Comparison of ENCODE assay signal across 14 cellular contexts in the genomic region with DNA sequence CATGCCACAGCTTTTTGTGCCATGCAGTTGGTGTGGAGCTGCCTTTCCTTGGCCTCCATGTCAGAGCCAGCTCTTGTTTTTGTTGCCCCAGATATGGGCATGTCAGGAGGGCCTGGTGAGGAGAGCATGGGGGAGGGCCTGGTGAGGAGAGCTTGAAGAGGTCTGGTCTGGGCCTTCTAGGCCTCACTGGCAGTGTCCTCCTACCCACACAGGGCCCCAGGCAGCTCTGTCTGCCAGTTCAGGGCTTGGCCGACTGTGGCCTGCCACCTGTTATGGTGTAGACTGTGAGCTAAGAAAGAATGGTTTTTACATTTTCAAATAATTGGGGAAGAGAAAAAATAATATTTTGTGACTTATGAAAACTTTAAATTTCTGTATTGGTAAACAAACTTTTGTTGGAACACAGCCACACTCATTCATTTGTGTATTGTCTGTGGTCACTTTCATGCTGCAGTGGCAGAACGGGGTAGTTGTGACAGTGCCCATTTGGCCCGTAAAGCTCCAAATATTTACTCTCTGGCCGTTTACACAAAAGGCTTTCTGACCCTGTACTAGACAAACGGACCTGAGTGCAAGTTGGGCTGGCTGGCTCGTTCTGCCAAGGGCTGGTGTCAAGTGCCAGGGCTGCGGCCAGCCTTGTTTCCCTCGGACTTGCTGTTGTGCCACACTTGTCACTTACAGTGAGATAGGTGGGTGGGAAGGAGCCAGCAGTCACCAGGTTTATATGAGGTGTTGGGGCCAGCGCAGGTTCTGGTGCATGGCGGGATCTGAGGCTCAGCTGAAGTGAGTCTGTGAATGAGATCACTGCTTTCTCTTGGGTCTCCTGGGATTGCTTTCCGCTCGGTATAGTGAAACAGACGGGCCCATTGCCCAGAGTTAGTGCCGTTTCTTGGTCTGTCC. TPM values are rescaled to one million over a fixed set of nuclear protein-coding genes. Genes with fewer than 3 reads are reported as not detected.
A peak's percentile ranks its signal among the peaks of the same experiment; 100 is the strongest.
DNase-seq lines count a peak whose midpoint lies in the region; ATAC-seq and TF ChIP-seq lines count a peak whose summit lies in the region.
"Had no signal": no experiment of that assay in that cellular context is flagged by ENCODE, and none has a peak within 500 bp of the region (broad histone marks: within the 10 kb centered on the region; RNA-seq: fewer than 3 reads in every experiment).

No MANE protein-coding gene starts in this region.

- no peaks in the 10 kb centered on the region for H3K27me3 Mint-ChIP-seq in effector memory CD8-positive, alpha-beta T cell
- H3K27me3 Mint-ChIP-seq: activated naive CD4-positive, alpha-beta T cell treated with anti-CD3 and anti-CD28 coated beads, Interleukin-2, amount 50 U/mL, for 24 hours had no signal

- H3K36me3 ChIP-seq in left lung (peaks cover 0 to 97% of the 10 kb centered on the region in 2 donors), stomach smooth muscle (ENCODE audit: control insufficient read depth in 2 of 2, insufficient read depth in 2 of 2, low read length in 2 of 2) (peaks cover 29 to 36% of the 10 kb centered on the region in 2 donors)

- H3K27ac ChIP-seq in left lung = peak overlapping the region; percentile 37 to 45
- peak overlapping the region; percentile 55 for H3K27ac ChIP-seq in stomach smooth muscle (ENCODE audit: low read length)

- intact Hi-C loops in left lung (cut with DNase I) = no loop called here

- DNase-seq in NCI-H2029 (lab: John Stamatoyannopoulos, UW) (peak; percentile 30), NCI-H2029 treated with DMSO at 0.1 percent for 48 hours (lab: John Stamatoyannopoulos, UW) (no peak), left lung (no peak), COR-L47 (lab: John Stamatoyannopoulos, UW) (no peak)
- DNase-seq in effector memory CD8-positive, alpha-beta T cell = no peak
- DNase-seq: hippocampal formation, NCI-H146, PC-3 had no signal

- peaks cover 9 to 68% of the 10 kb centered on the region in 2 donors for H3K4me1 ChIP-seq in left lung
- H3K4me1 ChIP-seq in stomach smooth muscle (ENCODE audit: control insufficient read depth, insufficient read depth, low read length) = peaks cover 17% of the 10 kb centered on the region

- peak overlapping the region; percentile 14 to 62 for H3K27ac Mint-ChIP-seq in effector memory CD8-positive, alpha-beta T cell
- H3K27ac Mint-ChIP-seq: activated naive CD4-positive, alpha-beta T cell treated with anti-CD3 and anti-CD28 coated beads, Interleukin-2, amount 50 U/mL, for 24 hours; mesothelial cell of epicardium; T-helper 1 cell treated with Interleukin-12 subunit alpha and Interleukin-12 subunit beta and Interleukin-4 antibody, amounts not matched to agents 30 μg/mL and 1 μg/mL, for 36 hours had no signal

- no peaks in the 10 kb centered on the region for H3K9me3 Mint-ChIP-seq in effector memory CD8-positive, alpha-beta T cell
- H3K9me3 Mint-ChIP-seq: activated naive CD4-positive, alpha-beta T cell treated with anti-CD3 and anti-CD28 coated beads, Interleukin-2, amount 50 U/mL, for 24 hours; mesothelial cell of epicardium; T-helper 1 cell treated with Interleukin-12 subunit alpha and Interleukin-12 subunit beta and Interleukin-4 antibody, amounts not matched to agents 30 μg/mL and 1 μg/mL, for 36 hours had no signal

- no peak overlapping the region for H3K4me3 ChIP-seq in left lung
- H3K4me3 ChIP-seq in stomach smooth muscle (ENCODE audit: low read length in 2 of 2) = no peak overlapping the region

- peaks cover 9 to 11% of the 10 kb centered on the region in 2 donors for H3K4me1 Mint-ChIP-seq in effector memory CD8-positive, alpha-beta T cell (ENCODE audit: low read depth in 2 of 2)

- TF ChIP-seq CTCF in left lung (IDR thresholded peaks at IDR 0.05) = no peak

- H3K4me3 Mint-ChIP-seq in effector memory CD8-positive, alpha-beta T cell = no peak overlapping the region
- H3K4me3 Mint-ChIP-seq: activated naive CD4-positive, alpha-beta T cell treated with anti-CD3 and anti-CD28 coated beads, Interleukin-2, amount 50 U/mL, for 24 hours; mesothelial cell of epicardium; T-helper 1 cell treated with Interleukin-12 subunit alpha and Interleukin-12 subunit beta and Interleukin-4 antibody, amounts not matched to agents 30 μg/mL and 1 μg/mL, for 36 hours had no signal

- H3K9me3 ChIP-seq in left lung = no peaks in the 10 kb centered on the region
- H3K9me3 ChIP-seq in stomach smooth muscle (ENCODE audit: control insufficient read depth in 2 of 2, low read length in 2 of 2) = no peaks in the 10 kb centered on the region

- ATAC-seq in effector memory CD8-positive, alpha-beta T cell (replicated peaks) = no peak
- peak; percentile 67 for ATAC-seq in left lung
- ATAC-seq in GM21529 (IDR thresholded peaks at IDR 0.05; ENCODE audit: unreplicated experiment) = no peak
- no peak for ATAC-seq in HG03159 (IDR thresholded peaks at IDR 0.05; ENCODE audit: unreplicated experiment)
- ATAC-seq: PC-3 had no signal

- H3K27me3 ChIP-seq in left lung (no peaks in the 10 kb centered on the region), stomach smooth muscle (ENCODE audit: control insufficient read depth in 1 of 2, insufficient read depth in 2 of 2, low read length in 2 of 2) (no peaks in the 10 kb centered on the region)

- no peak overlapping the region for H3K9ac ChIP-seq in stomach smooth muscle (ENCODE audit: low read length in 2 of 2)

- peaks cover 86% of the 10 kb centered on the region for H3K36me3 Mint-ChIP-seq in effector memory CD8-positive, alpha-beta T cell (ENCODE audit: insufficient read depth)

RNA-seq across cellular contexts. Expression of a gene that starts 18.2 kb away (rescaled TPM):
- 10 to 100 TPM; 63.4 to 83.6 TPM for total RNA-seq in left lung

RNA-seq across cellular contexts. Expression of a gene that starts 36.8 kb away (rescaled TPM):
- 100 to 1,000 TPM in 1 of 2 donors, 10 to 100 TPM in 1; 60.7 to 110 TPM for total RNA-seq in left lung
